11 cellular contexts compared by ENCODE assay signal in genomic region chr11:35162795-35163194, GRCh38. TPM values are rescaled to one million over a fixed set of nuclear protein-coding genes. Genes with fewer than 3 reads are reported as not detected.
A peak's percentile ranks its signal among the peaks of the same experiment; 100 is the strongest.
DNase-seq lines count a peak whose midpoint lies in the region; ATAC-seq, FAIRE-seq and TF ChIP-seq lines count a peak whose summit lies in the region.
"Had no signal": no experiment of that assay in that cellular context is flagged by ENCODE, and none has a peak within 500 bp of the region (broad histone marks: within the 10 kb centered on the region; RNA-seq: fewer than 3 reads in every experiment).

No MANE protein-coding gene starts in this region.

- H3K27me3 ChIP-seq in H1 (replicated peaks in 1 of 4; ENCODE audit: control insufficient read depth in 3 of 4, extremely low read depth in 1 of 4, insufficient read depth in 3 of 4, low read length in 3 of 4) (no peaks in the 10 kb centered on the region), spleen (replicated peaks in 1 of 7) (no peaks in the 10 kb centered on the region), right cardiac atrium (ENCODE audit: control insufficient read depth, insufficient read depth) (no peaks in the 10 kb centered on the region)

- H3K79me1 ChIP-seq in H1 (ENCODE audit: low read depth, low read length), result no peaks in the 10 kb centered on the region

- FAIRE-seq in GM19239 (lab: Jason Lieb, UNC), result peak; percentile 81
- FAIRE-seq in H1 (lab: Jason Lieb, UNC), result no peak
- FAIRE-seq: urothelium cell line had no signal

- H4K91ac ChIP-seq in H1 (replicated peaks; ENCODE audit: insufficient read length, low read length), result no peak overlapping the region

- ATAC-seq in right cardiac atrium (no peak), GM19324 (IDR thresholded peaks at IDR 0.05; ENCODE audit: low FRiP score, unreplicated experiment) (no peak)
- ATAC-seq: left colon had no signal

- H2BK120ac ChIP-seq in H1 (replicated peaks; ENCODE audit: low read depth, low read length), result no peak overlapping the region

- no peaks in the 10 kb centered on the region for H3K79me2 ChIP-seq in H1 (ENCODE audit: control insufficient read depth in 1 of 2, insufficient read depth in 2 of 2, low read length in 2 of 2)

- peak overlapping the region; percentile 10; the same call in 1 of the 2 replicates for H3K18ac ChIP-seq in H1 (ENCODE audit: extremely low read depth, low read length)

- no peak overlapping the region for H3K4me2 ChIP-seq in H1 (ENCODE audit: insufficient read depth in 1 of 2, low read depth in 2 of 2, low read length in 2 of 2)

- H3K9me3 ChIP-seq in H1 (ENCODE audit: insufficient read depth in 2 of 2, low read depth in 1 of 2, low read length in 1 of 2), result no peaks in the 10 kb centered on the region
- no peaks in the 10 kb centered on the region for H3K9me3 ChIP-seq in spleen
- no peaks in the 10 kb centered on the region for H3K9me3 ChIP-seq in right cardiac atrium (ENCODE audit: control insufficient read depth, low read length)

- CTCF ChIA-PET in H1 (lab: Charles Lee; ENCODE audit: partially characterized antibody), result interaction anchor here (0.7 to 3.6 kb wide), 14 partner anchors 10 to 151 kb away, joined by 3 to 12 read pairs (median 3); no protein-coding TSS in a partner anchor

- no peak overlapping the region for H3K23ac ChIP-seq in H1 (ENCODE audit: insufficient read length)

- H2BK5ac ChIP-seq in H1 (ENCODE audit: low read depth, low read length), result no peak overlapping the region

- no peak for TF ChIP-seq CTCF in H1 (IDR thresholded peaks at IDR 0.05; ENCODE audit: control extremely low read depth in 1 of 3, insufficient read depth in 1 of 3, low read depth in 1 of 3, low read length in 3 of 3)
- TF ChIP-seq CTCF in spleen (IDR thresholded peaks at IDR 0.05 in 8 of 11, conservative IDR thresholded peaks at IDR 0.05 in 3 of 11), result no peak

- 0 out of 2 replicates have a peak overlapping the region, but pooled peaks have one; percentile 36 for H2BK15ac ChIP-seq in H1 (ENCODE audit: low read length)

- POLR2A ChIA-PET in H1 (lab: Charles Lee; ENCODE audit: partially characterized antibody), result no interaction called here

- H4K8ac ChIP-seq in H1 (ENCODE audit: extremely low read depth, insufficient read depth, low read length), result no peak overlapping the region

- TF ChIP-seq RAD21 in H1 (IDR thresholded peaks at IDR 0.05 in 1 of 2, conservative IDR thresholded peaks at IDR 0.05 in 1 of 2; ENCODE audit: low read depth in 2 of 2, low read length in 2 of 2), result no peak

- TF ChIP-seq POLR2A in H1 (IDR thresholded peaks at IDR 0.05; ENCODE audit: control extremely low read depth in 1 of 2, low read depth in 2 of 2, low read length in 2 of 2) (no peak), spleen (IDR thresholded peaks at IDR 0.05) (no peak)

- no peak overlapping the region; the same call in 1 of the 2 replicates for H2AK5ac ChIP-seq in H1 (ENCODE audit: low read depth, low read length)

- no peaks in the 10 kb centered on the region for H3K23me2 ChIP-seq in H1 (ENCODE audit: low read depth, low read length)

- no peak for TF ChIP-seq EP300 in H1 (IDR thresholded peaks at IDR 0.05; ENCODE audit: borderline replicate concordance in 1 of 2, low read depth in 2 of 2, low read length in 2 of 2)

- no peak overlapping the region for H3K4me3 ChIP-seq in H1 (ENCODE audit: extremely low read depth in 1 of 4, insufficient read depth in 2 of 4, low read depth in 3 of 4, low read length in 4 of 4)
- H3K4me3 ChIP-seq in spleen, result peak overlapping the region in 1 of 8 donors; percentile 29
- H3K4me3 ChIP-seq in right cardiac atrium (ENCODE audit: low read length), result no peak overlapping the region

- 88% methylated on average over 2 of the region's 2 CpGs; no CpG with 5 or more reads in 1 of the 2 experiments for WGBS in H1 (ENCODE audit: extremely low coverage in 1 of 2, insufficient coverage in 1 of 2, insufficient read length in 1 of 2, insufficient replicate concordance in 2 of 2, low coverage in 1 of 2, low lambda C conversion rate in 2 of 2, missing lambda C conversion rate in 1 of 2), 2 experiments
- WGBS in spleen, 5 donors, result 56 to 78% (median 72%) methylated on average over 2 of the region's 2 CpGs
- WGBS in right cardiac atrium, result 87% methylated on average over 2 of the region's 2 CpGs

- no peak for DNase-seq in GM19239 (ENCODE audit: insufficient read length, low spot score)
- peak; percentile 56 for DNase-seq in SIG-M5 treated with dmso at 0.1 percent for 504 hours (lab: John Stamatoyannopoulos, UW; ENCODE audit: unreplicated experiment)
- DNase-seq in H1 (ENCODE audit: low read depth in 1 of 2, low spot score in 2 of 2), result no peak
- DNase-seq in spleen, result no peak
- DNase-seq in ecto neural progenitor cell (ENCODE audit: low spot score), result no peak
- DNase-seq in right cardiac atrium, result no peak
- no peak for DNase-seq in NCI-H128 (lab: John Stamatoyannopoulos, UW; ENCODE audit: unreplicated experiment)
- DNase-seq: GDM1, left colon had no signal

- H2BK12ac ChIP-seq in H1 (ENCODE audit: low read depth, low read length), result no peak overlapping the region

- H3K9ac ChIP-seq in H1 (replicated peaks in 1 of 4; ENCODE audit: extremely low read depth in 1 of 4, low read depth in 3 of 4, low read length in 3 of 4), result no peak overlapping the region

- peaks cover 2 to 9% (median 6%) of the 10 kb centered on the region in 4 experiments; a peak in 5 of 7 replicates for H3K4me1 ChIP-seq in H1 (replicated peaks in 1 of 4; ENCODE audit: control insufficient read depth in 3 of 4, insufficient read depth in 4 of 4, low read length in 3 of 4)
- peaks cover 67 to 100% (median 97%) of the 10 kb centered on the region in 6 donors for H3K4me1 ChIP-seq in spleen
- peaks cover 24% of the 10 kb centered on the region for H3K4me1 ChIP-seq in right cardiac atrium (ENCODE audit: control insufficient read depth, insufficient read depth, low read length)

- no peak overlapping the region for H3K4ac ChIP-seq in H1 (replicated peaks; ENCODE audit: insufficient read length, low read depth, low read length)

- no peaks in the 10 kb centered on the region for H3K36me3 ChIP-seq in H1 (ENCODE audit: control insufficient read depth in 2 of 4, insufficient read depth in 4 of 4, low read length in 3 of 4)
- peaks cover 0 to 21% (median 0%) of the 10 kb centered on the region in 6 donors for H3K36me3 ChIP-seq in spleen

- H4K5ac ChIP-seq in H1 (ENCODE audit: insufficient read length, low read depth, low read length), result no peak overlapping the region

- peak overlapping the region; percentile 77; the same call in 1 of the 2 replicates for H2BK20ac ChIP-seq in H1 (ENCODE audit: low read length)

- no peak overlapping the region for H3K14ac ChIP-seq in H1 (ENCODE audit: insufficient read length)

- no peaks in the 10 kb centered on the region for H4K20me1 ChIP-seq in H1 (replicated peaks in 1 of 2; ENCODE audit: control insufficient read depth in 1 of 2, insufficient read depth in 2 of 2, low read length in 2 of 2)

- H3K27ac ChIP-seq in H1 (ENCODE audit: low read depth, low read length) (no peak overlapping the region), spleen (peak overlapping the region; percentile 69 to 96 (median 86)), right cardiac atrium (ENCODE audit: low read length) (no peak overlapping the region)

- no peak overlapping the region for H3K56ac ChIP-seq in H1 (replicated peaks; ENCODE audit: insufficient read length, low read depth, low read length)

- intact Hi-C loops in spleen (cut with DNase I; ENCODE audit: low total_unique reads) (no loop called here), right cardiac atrium (cut with DNase I) (no loop called here)

- H2AFZ ChIP-seq in H1 (ENCODE audit: low read length), result no peak overlapping the region

TF ChIP-seq in H1, 55 proteins besides CTCF, POLR2A, EP300 and RAD21:
- TF ChIP-seq YY1 (IDR thresholded peaks at IDR 0.05; ENCODE audit: low read depth, low read length) (no peak), CHD2 (IDR thresholded peaks at IDR 0.05; ENCODE audit: low read length) (no peak), RNF2 (IDR thresholded peaks at IDR 0.05; ENCODE audit: borderline replicate concordance, low read depth, low read length, missing control alignments, poor library complexity, severe bottlenecking) (no peak), ATF2 (IDR thresholded peaks at IDR 0.05; ENCODE audit: low read length) (no peak), BRCA1 (IDR thresholded peaks at IDR 0.05; ENCODE audit: low read depth, low read length) (no peak)
- TF ChIP-seq, protein P1, sequence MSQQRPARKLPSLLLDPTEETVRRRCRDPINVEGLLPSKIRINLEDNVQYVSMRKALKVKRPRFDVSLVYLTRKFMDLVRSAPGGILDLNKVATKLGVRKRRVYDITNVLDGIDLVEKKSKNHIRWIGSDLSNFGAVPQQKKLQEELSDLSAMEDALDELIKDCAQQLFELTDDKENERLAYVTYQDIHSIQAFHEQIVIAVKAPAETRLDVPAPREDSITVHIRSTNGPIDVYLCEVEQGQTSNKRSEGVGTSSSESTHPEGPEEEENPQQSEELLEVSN (IDR thresholded peaks at IDR 0.05), result no peak

RNA-seq across cellular contexts. Expression of gene CD44, which starts 23.8 kb away (rescaled TPM):
- total RNA-seq in H1 (2021; fragmentation: NEBNext Ultra II Directional; extraction: Animal tissue kit (Norgen Biotek cat#: 25700)), result 11.8 and 13.4 TPM in 2 replicates
- polyA plus RNA-seq in H1 (2011; rRNA removed) (9.9 and 13.7 TPM in 2 replicates), spleen (100 to 1,000 TPM in 1 of 3 donors, 10 to 100 TPM in 2; 60.9 to 103 (median 71.8) TPM), right cardiac atrium (7.5 TPM)
- 8.9 TPM for polyA plus RNA-seq in H1 (2011; cell fraction: cytosol; rRNA removed)
- 13.7 TPM for polyA plus RNA-seq in H1 (2011; cell fraction: nucleus; rRNA removed)
- polyA plus RNA-seq in H1 (2012, experiment 1 of 2), result 10.0 to 13.9 TPM (median 12.5 TPM) in 4 replicates
- polyA plus RNA-seq in H1 (2012, experiment 2 of 2), result 4.9 TPM
- 18.4 TPM for polyA plus RNA-seq in H1 (2013, experiment 1 of 2)
- polyA plus RNA-seq in H1 (2013, experiment 2 of 2), result 22.9 TPM
- polyA minus RNA-seq in H1 (2011; rRNA and poly(A)+ RNA removed), result 18.6 and 28.2 TPM in 2 replicates
- polyA minus RNA-seq in H1 (2011; cell fraction: cytosol; rRNA and poly(A)+ RNA removed), result 9.8 TPM
- polyA minus RNA-seq in H1 (2011; cell fraction: nucleus; rRNA and poly(A)+ RNA removed), result 25.2 TPM
- total RNA-seq in spleen (100 to 1,000 TPM; 200 to 521 (median 348) TPM), right cardiac atrium (10 to 100 TPM; 20.9 to 50.7 (median 40.9) TPM)

Comparison
In these comparisons a context has a peak if more than half of its experiments do, and no peak if none do; other contexts are left out.
1. H3K27ac ChIP-seq: peak in spleen (8 of 8); none in H1 (single experiment) and right cardiac atrium (single experiment).